17 cellular contexts compared by ENCODE assay signal in genomic region chr20:60877071-60877470, GRCh38.
A peak's percentile ranks its signal among the peaks of the same experiment; 100 is the strongest.
DNase-seq lines count a peak whose midpoint lies in the region; ATAC-seq and TF ChIP-seq lines count a peak whose summit lies in the region.
"Had no signal": no experiment of that assay in that cellular context is flagged by ENCODE, and none has a peak within 500 bp of the region (broad histone marks: within the 10 kb centered on the region; RNA-seq: fewer than 3 reads in every experiment).

No MANE protein-coding gene starts in this region.

- H3K23ac ChIP-seq in mesendoderm (ENCODE audit: low read length) = no peak overlapping the region

- H3K4me1 Mint-ChIP-seq in natural killer cell treated with Interleukin-12 subunit alpha and Interleukin-12 subunit beta and Interleukin-15 and Interleukin-18, amount 100 ng/mL, for 72 hours (ENCODE audit: low read depth in 2 of 2) = no peaks in the 10 kb centered on the region
- H3K4me1 Mint-ChIP-seq in natural killer cell = no peaks in the 10 kb centered on the region
- H3K4me1 Mint-ChIP-seq: GM23338 had no signal

- no peak overlapping the region for H3K4me3 Mint-ChIP-seq in natural killer cell treated with Interleukin-12 subunit alpha and Interleukin-12 subunit beta and Interleukin-15 and Interleukin-18, amount 100 ng/mL, for 72 hours
- H3K4me3 Mint-ChIP-seq in natural killer cell = no peak overlapping the region
- H3K4me3 Mint-ChIP-seq: CD4-positive, alpha-beta T cell; GM23338 had no signal

- H3K9ac ChIP-seq in mesendoderm (ENCODE audit: low read length) = no peak overlapping the region

- H3K79me1 ChIP-seq in mesendoderm (ENCODE audit: low read length) = no peaks in the 10 kb centered on the region

- no peak overlapping the region for H3K4ac ChIP-seq in mesendoderm (ENCODE audit: low read depth, low read length)

- DNase-seq in natural killer cell treated with Interleukin-12 subunit alpha and Interleukin-12 subunit beta and Interleukin-15 and Interleukin-18, amount 100 ng/mL, for 72 hours (ENCODE audit: low spot score) = no peak
- DNase-seq in natural killer cell (no peak), NCI-H82 (lab: John Stamatoyannopoulos, UW) (peak; percentile 99), mesendoderm (peak; percentile 25), SK-N-DZ (ENCODE audit: low spot score) (no peak), NCI-H1694 (lab: John Stamatoyannopoulos, UW) (no peak), activated gamma-delta T cell (lab: John Stamatoyannopoulos, UW) (no peak), ecto neural progenitor cell (ENCODE audit: low spot score) (no peak)
- DNase-seq: AML-193; CD4-positive, alpha-beta T cell; DMS 273 treated with DMSO at 0.1 percent for 48 hours; HCEC 1CT had no signal

- H4K8ac ChIP-seq in mesendoderm (ENCODE audit: low read depth, low read length) = no peak overlapping the region

- peaks cover 3 to 7% of the 10 kb centered on the region in 2 donors for H3K27me3 Mint-ChIP-seq in natural killer cell treated with Interleukin-12 subunit alpha and Interleukin-12 subunit beta and Interleukin-15 and Interleukin-18, amount 100 ng/mL, for 72 hours
- H3K27me3 Mint-ChIP-seq in natural killer cell (ENCODE audit: low read depth in 2 of 2) = peaks cover 0 to 4% of the 10 kb centered on the region in 2 donors
- H3K27me3 Mint-ChIP-seq: CD4-positive, alpha-beta T cell had no signal

- no peaks in the 10 kb centered on the region for H3K27me3 ChIP-seq in mesendoderm (ENCODE audit: insufficient read depth, low read length, poor library complexity)

- H3K79me2 ChIP-seq in mesendoderm (ENCODE audit: control insufficient read depth, insufficient read depth, low read length) = no peaks in the 10 kb centered on the region

- no peaks in the 10 kb centered on the region for H3K4me1 ChIP-seq in mesendoderm (ENCODE audit: control insufficient read depth, low read depth, low read length)
- H3K4me1 ChIP-seq: A549 had no signal

- H3K27ac Mint-ChIP-seq in natural killer cell treated with Interleukin-12 subunit alpha and Interleukin-12 subunit beta and Interleukin-15 and Interleukin-18, amount 100 ng/mL, for 72 hours = no peak overlapping the region
- H3K27ac Mint-ChIP-seq in natural killer cell = no peak overlapping the region
- H3K27ac Mint-ChIP-seq: CD4-positive, alpha-beta T cell; GM23338 had no signal

- H2BK15ac ChIP-seq in mesendoderm (replicated peaks; ENCODE audit: low read depth) = no peak overlapping the region

- H2BK5ac ChIP-seq in mesendoderm (ENCODE audit: low read length) = no peak overlapping the region

- no peak overlapping the region for H3K4me3 ChIP-seq in mesendoderm (ENCODE audit: low read length)
- H3K4me3 ChIP-seq: A549, GM23338 had no signal

- no peak overlapping the region for H2AK5ac ChIP-seq in mesendoderm (ENCODE audit: low read length)

- H3K4me2 ChIP-seq in mesendoderm (ENCODE audit: low read length) = no peak overlapping the region
- H3K4me2 ChIP-seq: A549, GM23338 had no signal

- H3K27ac ChIP-seq in mesendoderm (ENCODE audit: low read depth, low read length) = no peak overlapping the region
- H3K27ac ChIP-seq: 22Rv1, A549, C4-2B had no signal

- no peak overlapping the region for H3K18ac ChIP-seq in mesendoderm (ENCODE audit: low read length)

- no peak overlapping the region for H2BK120ac ChIP-seq in mesendoderm (ENCODE audit: low read depth, low read length)

- intact Hi-C loops in natural killer cell (cut with micrococcal nuclease) = no loop called here

- H3K9me3 Mint-ChIP-seq in natural killer cell treated with Interleukin-12 subunit alpha and Interleukin-12 subunit beta and Interleukin-15 and Interleukin-18, amount 100 ng/mL, for 72 hours = no peaks in the 10 kb centered on the region
- H3K9me3 Mint-ChIP-seq in natural killer cell = no peaks in the 10 kb centered on the region
- H3K9me3 Mint-ChIP-seq: CD4-positive, alpha-beta T cell; GM23338 had no signal

- H3K56ac ChIP-seq in mesendoderm (ENCODE audit: low read length) = no peak overlapping the region

- whole genome bisulfite sequencing in mesendoderm (ENCODE audit: extremely low coverage, insufficient coverage, low lambda C conversion rate) = no CpG with 5 or more reads among the region's 10 CpGs

- no peaks in the 10 kb centered on the region for H3K36me3 ChIP-seq in mesendoderm (ENCODE audit: control insufficient read depth, insufficient read depth, low read length)

- no peak for TF ChIP-seq CTCF in natural killer cell (IDR thresholded peaks at IDR 0.05)

- peak; percentile 7 to 20 for ATAC-seq in natural killer cell treated with Interleukin-12 subunit alpha and Interleukin-12 subunit beta and Interleukin-15 and Interleukin-18, amount 100 ng/mL, for 72 hours
- ATAC-seq in natural killer cell = no peak
- ATAC-seq: A549, GM23338, HepG2 had no signal

- H3K36me3 Mint-ChIP-seq in natural killer cell treated with Interleukin-12 subunit alpha and Interleukin-12 subunit beta and Interleukin-15 and Interleukin-18, amount 100 ng/mL, for 72 hours = no peaks in the 10 kb centered on the region
- H3K36me3 Mint-ChIP-seq in natural killer cell = no peaks in the 10 kb centered on the region

- no peak overlapping the region for H4K5ac ChIP-seq in mesendoderm (ENCODE audit: low read length)

Comparison
In these comparisons a context has a peak if more than half of its experiments do, and no peak if none do; other contexts are left out.
1. ATAC-seq: peak in natural killer cell treated with Interleukin-12 subunit alpha and Interleukin-12 subunit beta and Interleukin-15 and Interleukin-18, amount 100 ng/mL, for 72 hours (2 of 2); none in natural killer cell (0 of 3).
2. DNase-seq: peak in NCI-H82 (single experiment) and mesendoderm (single experiment); none in natural killer cell treated with Interleukin-12 subunit alpha and Interleukin-12 subunit beta and Interleukin-15 and Interleukin-18, amount 100 ng/mL, for 72 hours (single experiment), natural killer cell (single experiment), SK-N-DZ (single experiment), NCI-H1694 (single experiment), activated gamma-delta T cell (single experiment) and ecto neural progenitor cell (single experiment).